ENCODE assay signal across 9 cellular contexts in genomic region chr14:100677925-100678765, GRCh38. TPM values are rescaled to one million over a fixed set of nuclear protein-coding genes. Genes with fewer than 3 reads are reported as not detected.
DNase-seq lines count a peak whose midpoint lies in the region; ATAC-seq, FAIRE-seq and TF ChIP-seq lines count a peak whose summit lies in the region.
"Had no signal": no experiment of that assay in that cellular context is flagged by ENCODE, and none has a peak within 500 bp of the region (broad histone marks: within the 10 kb centered on the region; RNA-seq: fewer than 3 reads in every experiment).

No MANE protein-coding gene starts in this region.

- H3K9me3 ChIP-seq in BE2C, result no peaks in the 10 kb centered on the region
- no peaks in the 10 kb centered on the region for H3K9me3 ChIP-seq in endothelial cell of umbilical vein (replicated peaks; ENCODE audit: control insufficient read depth, insufficient read depth, low read length)
- H3K9me3 ChIP-seq in OCI-LY7 (ENCODE audit: low read length), result no peaks in the 10 kb centered on the region

- H3K4me1 ChIP-seq in BE2C, result peaks cover 70% of the 10 kb centered on the region
- H3K4me1 ChIP-seq in endothelial cell of umbilical vein (ENCODE audit: control insufficient read depth, extremely low read depth, insufficient read depth, low read length), result peaks cover 8% of the 10 kb centered on the region
- no peaks in the 10 kb centered on the region for H3K4me1 ChIP-seq in OCI-LY7 (ENCODE audit: insufficient read depth, low read length, poor library complexity, severe bottlenecking)

- no peak overlapping the region for H3K4me3 ChIP-seq in BE2C (ENCODE audit: low read depth, low read length)
- H3K4me3 ChIP-seq in endothelial cell of umbilical vein (replicated peaks in 1 of 3; ENCODE audit: insufficient read depth in 1 of 3, low read depth in 1 of 3, low read length in 3 of 3), result no peak overlapping the region
- no peak overlapping the region for H3K4me3 ChIP-seq in OCI-LY7 (ENCODE audit: low read depth, low read length, poor library complexity, severe bottlenecking)

- POLR2A ChIA-PET in endothelial cell of umbilical vein (lab: Charles Lee) (interaction anchor here (0.5 to 2.7 kb wide), 2 partner anchors 15 to 390 kb away, joined by 6 to 8 read pairs; no protein-coding TSS in a partner anchor), OCI-LY7 (lab: Charles Lee) (no interaction called here)

- no peak for FAIRE-seq in endothelial cell of umbilical vein (lab: Jason Lieb, UNC)

- TF ChIP-seq CTCF in BE2C (IDR thresholded peaks at IDR 0.05; ENCODE audit: low read depth, low read length) (no peak), endothelial cell of umbilical vein (IDR thresholded peaks at IDR 0.05; ENCODE audit: extremely low read depth in 1 of 2, insufficient read depth in 1 of 2, low read depth in 1 of 2, low read length in 2 of 2) (no peak), OCI-LY7 (conservative IDR thresholded peaks at IDR 0.05; ENCODE audit: low read length) (no peak)

- H2AFZ ChIP-seq in endothelial cell of umbilical vein (ENCODE audit: low read depth, low read length), result peak overlapping the region; percentile 73
- H2AFZ ChIP-seq in OCI-LY7 (ENCODE audit: low read length), result no peak overlapping the region

- H3K36me3 ChIP-seq in BE2C (no peaks in the 10 kb centered on the region), endothelial cell of umbilical vein (ENCODE audit: control insufficient read depth in 2 of 2, extremely low read depth in 1 of 2, insufficient read depth in 2 of 2, low read length in 2 of 2) (no peaks in the 10 kb centered on the region), OCI-LY7 (ENCODE audit: insufficient read depth, low read length) (no peaks in the 10 kb centered on the region)

- no peak for ATAC-seq in GM18519 (IDR thresholded peaks at IDR 0.05; ENCODE audit: low FRiP score, unreplicated experiment)

- H3K4me2 ChIP-seq in endothelial cell of umbilical vein (ENCODE audit: insufficient read depth, low read length) (no peak overlapping the region), OCI-LY7 (ENCODE audit: low read length) (no peak overlapping the region)

- intact Hi-C loops in endothelial cell of umbilical vein (cut with micrococcal nuclease) (no loop called here), OCI-LY7 (cut with micrococcal nuclease; ENCODE audit: unreplicated experiment) (no loop called here)

- DNase-seq in BE2C (peak; percentile 98), NCI-H1694 (lab: John Stamatoyannopoulos, UW) (peak; percentile 81), endothelial cell of umbilical vein (ENCODE audit: low read depth, low spot score) (no peak), middle frontal gyrus (ENCODE audit: extremely low spot score, low spot score) (peak; percentile 26), NCI-H2081 treated with DMSO at 0.1 percent for 48 hours (lab: John Stamatoyannopoulos, UW) (no peak), SKM-1 treated with dmso at 0.1 percent for 144 hours (lab: John Stamatoyannopoulos, UW; ENCODE audit: unreplicated experiment) (no peak), OCI-LY7 (ENCODE audit: low spot score) (no peak)
- DNase-seq: NCI-H187 treated with DMSO at 0.1 percent for 48 hours had no signal

- no peaks in the 10 kb centered on the region for H3K9me1 ChIP-seq in endothelial cell of umbilical vein (replicated peaks; ENCODE audit: control insufficient read depth, extremely low read depth, insufficient read depth, low read length)

- H3K9ac ChIP-seq in endothelial cell of umbilical vein (replicated peaks; ENCODE audit: extremely low read depth, insufficient read depth, low read length), result no peak overlapping the region

- H3K27me3 ChIP-seq in BE2C (no peaks in the 10 kb centered on the region), endothelial cell of umbilical vein (ENCODE audit: control insufficient read depth in 2 of 2, insufficient read depth in 2 of 2, low read length in 2 of 2) (peaks cover 0 to 2% of the 10 kb centered on the region in 2 experiments)

- dilution Hi-C loops in endothelial cell of umbilical vein (cut with MboI; ENCODE audit: extremely low pct_ligation_motif_present, low sequenced_read_pairs), result no loop called here

- BruUV-seq in endothelial cell of umbilical vein (replicated peaks; lab: Mats Ljungman, UMichigan) (no TSS peak), OCI-LY7 (replicated peaks; lab: Mats Ljungman, UMichigan) (no TSS peak)

- no peaks in the 10 kb centered on the region for H3K79me2 ChIP-seq in endothelial cell of umbilical vein (ENCODE audit: control insufficient read depth, insufficient read depth, low read length)
- H3K79me2 ChIP-seq in OCI-LY7 (ENCODE audit: insufficient read depth, low read depth, low read length), result no peaks in the 10 kb centered on the region

- H4K20me1 ChIP-seq in endothelial cell of umbilical vein (replicated peaks; ENCODE audit: control insufficient read depth, extremely low read depth, insufficient read depth, low read length) (no peaks in the 10 kb centered on the region), OCI-LY7 (ENCODE audit: insufficient read depth, low read length) (no peaks in the 10 kb centered on the region)

- H3K27ac ChIP-seq in endothelial cell of umbilical vein (ENCODE audit: insufficient read depth, low read depth, low read length) (no peak overlapping the region), OCI-LY7 (ENCODE audit: low read depth, low read length, poor library complexity, severe bottlenecking) (no peak overlapping the region)

- TF ChIP-seq POLR2A in endothelial cell of umbilical vein (IDR thresholded peaks at IDR 0.05; ENCODE audit: low read depth, low read length), result no peak

- CTCF ChIA-PET in endothelial cell of umbilical vein (lab: Charles Lee), result interaction anchor here (1.2 to 2.7 kb wide), 6 partner anchors 12 to 292 kb away, joined by 3 to 11 read pairs (median 4); no protein-coding TSS in a partner anchor
- CTCF ChIA-PET in OCI-LY7 (lab: Charles Lee; ENCODE audit: unreplicated experiment), result no interaction called here

- H3K9me2 ChIP-seq in OCI-LY7 (ENCODE audit: insufficient read depth, low read length), result no peaks in the 10 kb centered on the region

TF ChIP-seq in endothelial cell of umbilical vein, 7 proteins besides CTCF, POLR2A, EP300 and RAD21:
- TF ChIP-seq GATA2 (IDR thresholded peaks at IDR 0.05; ENCODE audit: insufficient read depth, insufficient read length, low read depth, low read length), result no peak
- no peak for TF ChIP-seq MAX (IDR thresholded peaks at IDR 0.05; ENCODE audit: insufficient read depth, insufficient read length)
- TF ChIP-seq JUN (IDR thresholded peaks at IDR 0.05; ENCODE audit: borderline replicate concordance, insufficient read depth, insufficient read length, low read depth), result no peak
- TF ChIP-seq MYC (IDR thresholded peaks at IDR 0.05; ENCODE audit: low read depth, low read length), result no peak
- TF ChIP-seq POLR2AphosphoS5 (IDR thresholded peaks at IDR 0.05; ENCODE audit: insufficient read depth, low read depth, low read length), result no peak
- TF ChIP-seq EZH2 (IDR thresholded peaks at IDR 0.05; ENCODE audit: borderline replicate concordance, low read depth, low read length, severe bottlenecking), result no peak
- TF ChIP-seq FOS (IDR thresholded peaks at IDR 0.05; ENCODE audit: borderline replicate concordance, insufficient read depth, low read length), result no peak
TF ChIP-seq in endothelial cell of umbilical vein: peak in this region for 0.

RNA-seq across cellular contexts. Expression of gene DLK1, which starts 48.5 kb away (rescaled TPM):
- polyA plus RNA-seq in BE2C (2012; ENCODE audit: insufficient read depth, insufficient read length, low read depth), result 1,382 TPM
- total RNA-seq in endothelial cell of umbilical vein, result not detected in 2 replicates
- not detected in 2 replicates for polyA plus RNA-seq in endothelial cell of umbilical vein
- not detected in 2 replicates for polyA plus RNA-seq in endothelial cell of umbilical vein (2011; cell fraction: cytosol; rRNA removed)
- polyA plus RNA-seq in endothelial cell of umbilical vein (2011; cell fraction: nucleus; rRNA removed), result not detected in 2 replicates
- polyA plus RNA-seq in endothelial cell of umbilical vein (2012), result not detected in 2 replicates
- 8.3 and 11.2 TPM in 2 replicates for polyA minus RNA-seq in endothelial cell of umbilical vein
- not detected for polyA minus RNA-seq in endothelial cell of umbilical vein (2011; cell fraction: cytosol; rRNA and poly(A)+ RNA removed)
- not detected in 2 replicates for polyA minus RNA-seq in endothelial cell of umbilical vein (2011; cell fraction: nucleus; rRNA and poly(A)+ RNA removed)
- total RNA-seq in OCI-LY7 (2014; rRNA removed; shearing (Covaris generic)), result not detected in 2 replicates
- not detected in 2 replicates for total RNA-seq in OCI-LY7 (2022)

Comparison
In these comparisons a context has a peak if more than half of its experiments do, and no peak if none do; other contexts are left out.
1. DNase-seq: peak in BE2C (single experiment), NCI-H1694 (single experiment) and middle frontal gyrus (single experiment); none in endothelial cell of umbilical vein (single experiment), NCI-H2081 treated with DMSO at 0.1 percent for 48 hours (single experiment), SKM-1 treated with dmso at 0.1 percent for 144 hours (single experiment) and OCI-LY7 (single experiment).